ENCODE assay signal across 8 cellular contexts in the genomic region with DNA sequence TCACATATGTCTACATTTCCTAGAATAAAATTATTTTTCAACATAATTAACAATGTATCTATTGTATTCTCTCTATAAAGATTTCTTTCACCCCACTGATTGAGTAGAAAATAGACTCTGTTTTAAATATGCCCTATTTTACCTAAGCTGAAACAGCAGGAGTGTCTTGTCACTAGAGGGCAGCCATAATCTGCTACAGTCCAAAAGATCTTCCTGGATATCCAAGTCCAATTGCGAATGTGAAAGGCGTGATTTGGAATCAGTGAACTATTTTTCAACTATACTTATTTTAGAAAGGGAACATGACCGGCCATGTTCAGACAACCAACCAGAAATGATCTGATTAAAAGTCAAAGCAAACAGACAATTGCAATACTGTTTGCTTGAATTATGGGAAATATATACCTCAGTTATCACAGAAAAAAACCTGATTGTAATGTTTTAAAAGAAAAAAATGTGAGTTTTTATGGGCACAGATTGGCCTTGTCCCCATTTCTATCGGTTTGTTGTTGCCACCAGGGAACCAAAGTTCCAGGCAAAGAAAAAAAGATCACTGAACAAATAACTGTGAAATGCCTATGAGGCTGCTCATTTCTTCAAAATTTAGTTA.
DNase-seq lines count a peak whose midpoint lies in the region; ATAC-seq, FAIRE-seq and TF ChIP-seq lines count a peak whose summit lies in the region.

No MANE protein-coding gene starts in this region.

- H3K27ac ChIP-seq in SU-DHL-6 (ENCODE audit: low read depth, low read length) (no peak overlapping the region), ascending aorta (no peak overlapping the region)

- no peaks in the 10 kb centered on the region for H4K20me1 ChIP-seq in SU-DHL-6 (ENCODE audit: low read depth, low read length)

- DNase-seq in COR-L47 (lab: John Stamatoyannopoulos, UW) (peak; percentile 64), Kasumi-1 (lab: John Stamatoyannopoulos, UW) (peak; percentile 65 to 73), iPS DF 19.7 (ENCODE audit: low read depth, low spot score) (peak; percentile 15), urothelium cell line (ENCODE audit: low spot score) (peak; percentile 37), ascending aorta (ENCODE audit: low spot score in 2 of 2) (no peak)
- DNase-seq in activated effector memory CD4-positive, alpha-beta T cell treated with Interleukin-2 at 50 U/mL for 16 hours, result no peak

- no peak overlapping the region for H3K4me2 ChIP-seq in SU-DHL-6 (ENCODE audit: low read depth, low read length, poor library complexity, severe bottlenecking)

- H3K9me2 ChIP-seq in SU-DHL-6 (replicated peaks; ENCODE audit: insufficient read depth, low read length), result no peaks in the 10 kb centered on the region

- H3K36me3 ChIP-seq in SU-DHL-6 (ENCODE audit: low read length), result no peaks in the 10 kb centered on the region
- H3K36me3 ChIP-seq in ascending aorta, result no peaks in the 10 kb centered on the region

- no peaks in the 10 kb centered on the region for H3K4me1 ChIP-seq in ascending aorta

- TF ChIP-seq CTCF in SU-DHL-6 (IDR thresholded peaks at IDR 0.05; ENCODE audit: insufficient read depth, low read length, poor library complexity, severe bottlenecking) (peak; percentile 51), ascending aorta (IDR thresholded peaks at IDR 0.05) (peak in 1 of 3 experiments; percentile 20)

- intact Hi-C loops in ascending aorta (cut with DNase I), result no loop called here

- H3K9me3 ChIP-seq in SU-DHL-6 (ENCODE audit: insufficient read depth, low read length), result no peaks in the 10 kb centered on the region
- no peaks in the 10 kb centered on the region for H3K9me3 ChIP-seq in ascending aorta

- ATAC-seq in GM21367 (IDR thresholded peaks at IDR 0.05; ENCODE audit: unreplicated experiment), result no peak

- peak overlapping the region; percentile 25 for H2AFZ ChIP-seq in SU-DHL-6 (ENCODE audit: low read depth, low read length, severe bottlenecking)

- no peak overlapping the region for H3K4me3 ChIP-seq in SU-DHL-6 (ENCODE audit: insufficient read depth, low read length, poor library complexity, severe bottlenecking)
- H3K4me3 ChIP-seq in ascending aorta, result no peak overlapping the region

- no peaks in the 10 kb centered on the region for H3K79me2 ChIP-seq in SU-DHL-6 (ENCODE audit: insufficient read depth, low read length)

- H3F3A ChIP-seq in SU-DHL-6 (ENCODE audit: insufficient read depth), result no peaks in the 10 kb centered on the region

- H3K9ac ChIP-seq in SU-DHL-6 (ENCODE audit: low read length), result no peak overlapping the region

- FAIRE-seq in urothelium cell line (lab: Jason Lieb, UNC), result no peak

- H3K27me3 ChIP-seq in SU-DHL-6 (ENCODE audit: low read length) (no peaks in the 10 kb centered on the region), ascending aorta (no peaks in the 10 kb centered on the region)

Comparison
In these comparisons a context has a peak if more than half of its experiments do, and no peak if none do; other contexts are left out.
1. DNase-seq: peak in COR-L47 (single experiment), Kasumi-1 (2 of 2), iPS DF 19.7 (single experiment) and urothelium cell line (single experiment); none in ascending aorta (0 of 2) and activated effector memory CD4-positive, alpha-beta T cell treated with Interleukin-2 at 50 U/mL for 16 hours (single experiment).